ENCODE assay signal across 23 cellular contexts in the genomic region with DNA sequence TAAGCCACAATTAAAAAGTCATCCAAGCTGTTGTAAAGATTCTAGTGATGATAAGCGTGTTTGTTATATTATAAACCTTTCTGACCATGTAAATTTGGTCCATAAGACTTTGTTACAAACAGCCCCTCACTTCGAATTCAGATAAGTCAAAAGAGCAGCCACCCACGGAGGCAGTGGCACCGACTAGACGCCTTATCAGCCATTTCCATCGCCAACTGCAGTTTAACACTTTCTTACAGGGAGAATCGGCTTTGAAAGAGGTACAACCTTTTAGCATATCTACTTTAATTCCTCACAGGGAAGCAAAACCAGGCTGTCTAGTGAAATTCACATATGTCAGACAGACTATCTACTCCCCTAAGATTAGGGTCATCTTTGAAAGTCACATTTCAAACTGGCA.
"Had no signal": no experiment of that assay in that cellular context is flagged by ENCODE, and none has a peak within 500 bp of the region (broad histone marks: within the 10 kb centered on the region; RNA-seq: fewer than 3 reads in every experiment).

No MANE protein-coding gene starts in this region.

- DNase-seq: activated B cell treated with CpG ODN at 0.5 μM for 24 hours; activated CD4-positive, alpha-beta T cell treated with anti-CD3 and anti-CD28 coated beads for 1 hour; activated CD4-positive, alpha-beta T cell treated with anti-CD3 and anti-CD28 coated beads, Interleukin-2, amount 10 ng/mL, durations not matched to agents 24 days and 14 days; activated CD4-positive, alpha-beta T cell treated with anti-CD3 and anti-CD28 coated beads, Interleukin-2, amount 50 U/mL, for 48 hours; activated CD8-positive, alpha-beta memory T cell treated with anti-CD3 and anti-CD28 coated beads, Interleukin-2, amount 10 ng/mL, durations not matched to agents 7 days and 5 days; activated effector memory CD4-positive, alpha-beta T cell treated with Interleukin-2 at 50 U/mL for 16 hours; activated naive CD4-positive, alpha-beta T cell; activated T-cell treated with anti-CD3 and anti-CD28 coated beads, Interleukin-2, amount 50 U/mL, for 24 hours; aorta; caudate nucleus; MG63; MV-4-11; NCI-H1092 treated with DMSO at 0.1 percent for 48 hours; NCI-H1436 treated with DMSO at 0.1 percent for 48 hours; NCI-H187; NCI-H2081; NCI-H2171; NCI-H2227 treated with DMSO at 0.1 percent for 48 hours; NCI-H446 treated with DMSO at 0.1 percent for 48 hours; NCI-H526; PC-3; SHP77; T-cell had no signal
